24 cellular contexts compared by ENCODE assay signal in genomic region chr1:226604846-226605572, GRCh38. TPM values are rescaled to one million over a fixed set of nuclear protein-coding genes. Genes with fewer than 3 reads are reported as not detected.
DNase-seq lines count a peak whose midpoint lies in the region; TF ChIP-seq lines count a peak whose summit lies in the region.
"Had no signal": no experiment of that assay in that cellular context is flagged by ENCODE, and none has a peak within 500 bp of the region (broad histone marks: within the 10 kb centered on the region; RNA-seq: fewer than 3 reads in every experiment).

No MANE protein-coding gene starts in this region.

- H3K9me3 ChIP-seq in mammary epithelial cell (replicated peaks; ENCODE audit: insufficient read depth, low read length) = no peaks in the 10 kb centered on the region
- no peaks in the 10 kb centered on the region for H3K9me3 ChIP-seq in tibial artery
- H3K9me3 ChIP-seq: BE2C, HAP-1, right lobe of liver, transverse colon had no signal

- no peak overlapping the region for H3K27ac ChIP-seq in mammary epithelial cell (ENCODE audit: insufficient read depth, low read depth, low read length)
- no peak overlapping the region for H3K27ac ChIP-seq in mesendoderm (ENCODE audit: low read depth, low read length)
- peak overlapping the region; percentile 47 to 88 for H3K27ac ChIP-seq in tibial artery
- H3K27ac ChIP-seq: right lobe of liver had no signal

- peak overlapping the region; percentile 38 for H3K4me3 Mint-ChIP-seq in MCF 10A (ENCODE audit: unreplicated experiment)
- H3K4me3 Mint-ChIP-seq in chondrocyte (ENCODE audit: unreplicated experiment) = no peak overlapping the region
- H3K4me3 Mint-ChIP-seq: activated CD8-positive, alpha-beta memory T cell treated with anti-CD3 and anti-CD28 coated beads, Interleukin-2, amount 10 ng/mL, durations not matched to agents 7 days and 5 days had no signal

- dilution Hi-C loops in mammary epithelial cell (cut with HindIII; ENCODE audit: low sequenced_read_pairs) = loop anchor here (5.0 kb wide), 1 partner anchor 103 kb away; no protein-coding TSS in a partner anchor

- H3K18ac ChIP-seq in mesendoderm (ENCODE audit: low read length) = peak overlapping the region; percentile 2

- WGBS in mammary epithelial cell (ENCODE audit: low coverage, missing lambda C conversion rate) = 100% methylated on average over 4 of the region's 9 CpGs
- WGBS in mesendoderm (ENCODE audit: extremely low coverage, insufficient coverage, low lambda C conversion rate) = no CpG with 5 or more reads among the region's 9 CpGs

- H3K36me3 ChIP-seq in mammary epithelial cell (ENCODE audit: insufficient read depth, low read length) (no peaks in the 10 kb centered on the region), mesendoderm (ENCODE audit: control insufficient read depth, insufficient read depth, low read length) (no peaks in the 10 kb centered on the region), tibial artery (no peaks in the 10 kb centered on the region)
- H3K36me3 ChIP-seq: BE2C, HAP-1, right lobe of liver, transverse colon had no signal

- no peak overlapping the region for H3K23ac ChIP-seq in mesendoderm (ENCODE audit: low read length)

- H3K4me1 Mint-ChIP-seq in MCF 10A (ENCODE audit: insufficient read depth, unreplicated experiment) (peaks cover 36% of the 10 kb centered on the region), chondrocyte (ENCODE audit: low read depth) (peaks cover 32% of the 10 kb centered on the region)
- H3K4me1 Mint-ChIP-seq: activated CD8-positive, alpha-beta memory T cell treated with anti-CD3 and anti-CD28 coated beads, Interleukin-2, amount 10 ng/mL, durations not matched to agents 7 days and 5 days had no signal

- no peak overlapping the region for H2BK120ac ChIP-seq in mesendoderm (ENCODE audit: low read depth, low read length)

- H3K4me1 ChIP-seq in mammary epithelial cell (ENCODE audit: insufficient read depth, low read length) (peaks cover 24% of the 10 kb centered on the region), mesendoderm (ENCODE audit: control insufficient read depth, low read depth, low read length) (peaks cover 9% of the 10 kb centered on the region), tibial artery (peaks cover 0 to 43% (median 33%) of the 10 kb centered on the region in 4 donors)
- H3K4me1 ChIP-seq: BE2C had no signal

- H3K79me1 ChIP-seq in mesendoderm (ENCODE audit: low read length) = no peaks in the 10 kb centered on the region

- BruUV-seq in MCF 10A (replicated peaks; lab: Mats Ljungman, UMichigan) (no TSS peak), mammary epithelial cell (replicated peaks; lab: Mats Ljungman, UMichigan) (no TSS peak)

- no peak overlapping the region for H4K5ac ChIP-seq in mesendoderm (ENCODE audit: low read length)

- H2AK5ac ChIP-seq in mesendoderm (ENCODE audit: low read length) = no peak overlapping the region

- H3K27ac Mint-ChIP-seq in MCF 10A (ENCODE audit: low read depth, unreplicated experiment) (peak overlapping the region; percentile 97), chondrocyte (ENCODE audit: unreplicated experiment) (peak overlapping the region; percentile 50)
- H3K27ac Mint-ChIP-seq: activated CD8-positive, alpha-beta memory T cell treated with anti-CD3 and anti-CD28 coated beads, Interleukin-2, amount 10 ng/mL, durations not matched to agents 7 days and 5 days; activated T-helper 2 cell treated with anti-CD3 and anti-CD28 coated beads, Interferon-gamma antibody, Interleukin-2, Interleukin-4, amounts not matched to agents 10 μg/mL and 5 μg/mL and 100 μg/mL, durations not matched to agents 14 hours and 24 hours and 36 hours had no signal

- no peaks in the 10 kb centered on the region for H3K36me3 Mint-ChIP-seq in MCF 10A (ENCODE audit: insufficient read depth, unreplicated experiment)
- no peaks in the 10 kb centered on the region for H3K36me3 Mint-ChIP-seq in chondrocyte (ENCODE audit: low read depth)
- H3K36me3 Mint-ChIP-seq: activated CD8-positive, alpha-beta memory T cell treated with anti-CD3 and anti-CD28 coated beads, Interleukin-2, amount 10 ng/mL, durations not matched to agents 7 days and 5 days had no signal

- no peaks in the 10 kb centered on the region for H3K79me2 ChIP-seq in mammary epithelial cell (ENCODE audit: insufficient read depth, low read length)
- H3K79me2 ChIP-seq in mesendoderm (ENCODE audit: control insufficient read depth, insufficient read depth, low read length) = no peaks in the 10 kb centered on the region

- H2BK5ac ChIP-seq in mesendoderm (ENCODE audit: low read length) = no peak overlapping the region

- H2BK15ac ChIP-seq in mesendoderm (replicated peaks; ENCODE audit: low read depth) = no peak overlapping the region

- H3K9me3 Mint-ChIP-seq in MCF 10A (ENCODE audit: unreplicated experiment) (no peaks in the 10 kb centered on the region), chondrocyte (ENCODE audit: low read depth) (no peaks in the 10 kb centered on the region)
- H3K9me3 Mint-ChIP-seq: activated T-helper 2 cell treated with anti-CD3 and anti-CD28 coated beads, Interferon-gamma antibody, Interleukin-2, Interleukin-4, amounts not matched to agents 10 μg/mL and 5 μg/mL and 100 μg/mL, durations not matched to agents 14 hours and 24 hours and 36 hours had no signal

- H3K27me3 ChIP-seq in mammary epithelial cell (ENCODE audit: insufficient read depth, low read length) (no peaks in the 10 kb centered on the region), mesendoderm (ENCODE audit: insufficient read depth, low read length, poor library complexity) (no peaks in the 10 kb centered on the region), tibial artery (no peaks in the 10 kb centered on the region)
- H3K27me3 ChIP-seq: BE2C, right lobe of liver, transverse colon had no signal

- no peak overlapping the region for H3K4ac ChIP-seq in mesendoderm (ENCODE audit: low read depth, low read length)

- no peaks in the 10 kb centered on the region for H4K20me1 ChIP-seq in mammary epithelial cell (ENCODE audit: insufficient read depth, low read length)

- no peak overlapping the region for H2AFZ ChIP-seq in mammary epithelial cell (ENCODE audit: low read depth, low read length)

- no peak overlapping the region for H4K8ac ChIP-seq in mesendoderm (ENCODE audit: low read depth, low read length)

- intact Hi-C loops in MCF 10A (cut with micrococcal nuclease) = no loop called here
- intact Hi-C loops in mammary epithelial cell (cut with micrococcal nuclease) = no loop called here
- intact Hi-C loops in tibial artery (cut with DNase I; ENCODE audit: low total_unique reads) = loop anchor here (2.0 to 10.0 kb wide), 2 partner anchors 54 to 190 kb away; no protein-coding TSS in a partner anchor

- POLR2A ChIA-PET in MCF 10A (lab: Yijun Ruan, JAX) = interaction anchor here (0.6 to 1.0 kb wide), 4 partner anchors 14 to 867 kb away, joined by 3 to 8 read pairs (median 4); no protein-coding TSS in a partner anchor

- in situ Hi-C loops in mammary epithelial cell (cut with MboI; ENCODE audit: low sequenced_read_pairs in 2 of 2) = no loop called here

- DNase-seq in MCF 10A (ENCODE audit: unreplicated experiment) (no peak), mammary epithelial cell (no peak), chondrocyte (ENCODE audit: low spot score) (peak; percentile 44), mesendoderm (no peak), tibial artery (peak in 1 of 2 donors; percentile 26), DMS79 treated with DMSO at 0.1 percent for 48 hours (lab: John Stamatoyannopoulos, UW) (no peak), COLO668 (lab: John Stamatoyannopoulos, UW; ENCODE audit: unreplicated experiment) (no peak)
- no peak for DNase-seq in activated naive CD4-positive, alpha-beta T cell treated with Interleukin-2 at 50 U/mL for 16 hours
- DNase-seq: 8988T; activated CD4-positive, alpha-beta T cell treated with anti-CD3 and anti-CD28 coated beads for 1 hour; activated CD8-positive, alpha-beta memory T cell treated with anti-CD3 and anti-CD28 coated beads, Interleukin-2, amount 10 ng/mL, durations not matched to agents 7 days and 5 days; BE2C; cerebellar nuclear complex; hypothalamus; midbrain; NCI-H1417 treated with DMSO at 0.1 percent for 48 hours; NCI-H524 treated with DMSO at 0.1 percent for 48 hours; occipital lobe; stimulated activated naive CD4-positive, alpha-beta T cell treated with Interleukin-2 at 50 U/mL for 16 hours; SW 1271; transverse colon had no signal

- H3K27me3 Mint-ChIP-seq in MCF 10A (ENCODE audit: insufficient read depth, unreplicated experiment) (no peaks in the 10 kb centered on the region), chondrocyte (ENCODE audit: low read depth) (peaks cover 8% of the 10 kb centered on the region)
- H3K27me3 Mint-ChIP-seq: activated CD8-positive, alpha-beta memory T cell treated with anti-CD3 and anti-CD28 coated beads, Interleukin-2, amount 10 ng/mL, durations not matched to agents 7 days and 5 days had no signal

- H3K4me2 ChIP-seq in mammary epithelial cell (ENCODE audit: insufficient read depth, low read depth, low read length) = no peak overlapping the region
- no peak overlapping the region for H3K4me2 ChIP-seq in mesendoderm (ENCODE audit: low read length)

- H3K56ac ChIP-seq in mesendoderm (ENCODE audit: low read length) = peak overlapping the region; percentile 53

- H3K9ac ChIP-seq in mammary epithelial cell (ENCODE audit: insufficient read depth, low read length) = no peak overlapping the region
- no peak overlapping the region for H3K9ac ChIP-seq in mesendoderm (ENCODE audit: low read length)

- TF ChIP-seq CTCF in MCF 10A (IDR thresholded peaks at IDR 0.05; ENCODE audit: unreplicated experiment) = no peak
- TF ChIP-seq CTCF in mammary epithelial cell (conservative IDR thresholded peaks at IDR 0.05 in 1 of 2, IDR thresholded peaks at IDR 0.05 in 1 of 2; ENCODE audit: extremely low read depth in 1 of 2, insufficient read depth in 1 of 2, low read depth in 1 of 2, low read length in 2 of 2) = no peak
- TF ChIP-seq CTCF in chondrocyte (IDR thresholded peaks at IDR 0.05) = no peak
- TF ChIP-seq CTCF in tibial artery (IDR thresholded peaks at IDR 0.05) = no peak

- H3K4me3 ChIP-seq in mammary epithelial cell (replicated peaks in 1 of 3; ENCODE audit: insufficient read depth in 1 of 3, low read depth in 2 of 3, low read length in 3 of 3) (no peak overlapping the region), mesendoderm (ENCODE audit: low read length) (no peak overlapping the region), tibial artery (no peak overlapping the region)
- H3K4me3 ChIP-seq: HAP-1, right lobe of liver, transverse colon had no signal

- CTCF ChIA-PET in MCF 10A (lab: Yijun Ruan, JAX) = interaction anchor here (0.6 to 4.1 kb wide), 7 partner anchors 8 to 408 kb away, joined by 3 to 23 read pairs (median 4); partner anchors contain the start of gene STUM
- CTCF ChIA-PET in mammary epithelial cell (lab: Charles Lee; ENCODE audit: low non-redundant PET) = no interaction called here

RNA-seq across cellular contexts. Expression of gene STUM, which starts 56.4 kb away (rescaled TPM):
- total RNA-seq in MCF 10A (2022) = 0.37 and 0.56 TPM in 2 replicates
- total RNA-seq in mammary epithelial cell = 1 to 10 TPM in 1 of 2 donors, under 1 TPM in 1; 0.05 to 1.2 TPM
- polyA plus RNA-seq in mammary epithelial cell = not detected
- not detected for polyA minus RNA-seq in mammary epithelial cell
- 0.27 to 0.67 TPM in 2 of 3 replicates, not detected in the other for total RNA-seq in chondrocyte
- 0.25 TPM for polyA plus RNA-seq in mesendoderm (2013, experiment 1 of 2)
- polyA plus RNA-seq in mesendoderm (2013, experiment 2 of 2) = 0.22 TPM
- total RNA-seq: activated CD8-positive, alpha-beta memory T cell treated with anti-CD3 and anti-CD28 coated beads, Interleukin-2, amount 10 ng/mL, durations not matched to agents 7 days and 5 days; activated T-helper 2 cell treated with anti-CD3 and anti-CD28 coated beads, Interferon-gamma antibody, Interleukin-2, Interleukin-4, amounts not matched to agents 10 μg/mL and 5 μg/mL and 100 μg/mL, durations not matched to agents 14 hours and 24 hours and 36 hours had no signal

Comparison
In these comparisons a context has a peak if more than half of its experiments do, and no peak if none do; other contexts are left out.
1. H3K27ac ChIP-seq: peak in tibial artery (2 of 2); none in mammary epithelial cell (single experiment) and mesendoderm (single experiment).